In the genomic region with DNA sequence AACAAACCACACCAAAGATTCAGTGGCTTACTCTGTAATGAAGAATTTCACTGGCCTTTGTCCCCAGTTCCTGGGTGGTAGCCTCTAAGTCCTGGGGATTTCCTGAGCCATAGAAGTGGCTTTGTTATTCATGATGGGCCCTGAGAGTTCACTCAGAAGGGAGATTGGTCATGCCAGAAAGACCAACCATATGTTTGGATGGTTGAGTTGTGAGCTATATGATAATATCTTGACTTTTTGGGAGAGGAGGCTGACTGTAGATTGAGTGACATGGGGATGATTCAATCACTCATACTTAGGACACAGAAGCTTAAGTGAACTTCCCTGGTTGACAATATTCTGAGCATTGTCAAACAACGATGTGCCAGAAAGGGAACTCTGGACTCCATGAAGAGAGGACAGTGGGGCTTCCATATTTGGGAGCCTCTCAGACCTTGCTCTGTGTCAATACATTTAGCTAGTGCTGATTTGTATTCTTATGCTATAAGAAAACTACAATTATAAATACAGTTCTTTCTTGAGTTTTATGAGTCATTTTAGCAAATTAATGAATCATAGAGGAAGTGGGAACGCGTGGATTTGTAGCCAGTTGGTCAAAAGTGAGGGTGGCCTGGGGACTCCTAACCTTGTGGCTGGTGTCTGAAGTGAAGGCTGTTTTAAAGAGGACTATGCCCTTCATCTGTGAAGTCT, we compare ENCODE assay signal across 16 cellular contexts.
DNase-seq lines count a peak whose midpoint lies in the region; ATAC-seq, FAIRE-seq and TF ChIP-seq lines count a peak whose summit lies in the region.
"Had no signal": no experiment of that assay in that cellular context is flagged by ENCODE, and none has a peak within 500 bp of the region (broad histone marks: within the 10 kb centered on the region; RNA-seq: fewer than 3 reads in every experiment).

No MANE protein-coding gene starts in this region.

- no peak overlapping the region for H3K4me3 Mint-ChIP-seq in naive thymus-derived CD8-positive, alpha-beta T cell
- H3K4me3 Mint-ChIP-seq: activated CD4-positive, alpha-beta T cell treated with anti-CD3 and anti-CD28 coated beads, Interleukin-2, amount 10 ng/mL, durations not matched to agents 24 days and 14 days had no signal

- TF ChIP-seq CTCF in GM12878 (IDR thresholded peaks at IDR 0.05 in 2 of 3, conservative IDR thresholded peaks at IDR 0.05 in 1 of 3; ENCODE audit: control insufficient read depth in 2 of 3, extremely low read depth in 1 of 3, insufficient read depth in 1 of 3, low read depth in 3 of 3, low read length in 3 of 3): no peak

- no peak overlapping the region for H2BK12ac ChIP-seq in mesenchymal stem cell (ENCODE audit: low read length in 2 of 2)

- H2BK120ac ChIP-seq in mesenchymal stem cell (ENCODE audit: low read depth, low read length): no peak overlapping the region

- BruUV-seq in GM12878 (replicated peaks; lab: Mats Ljungman, UMichigan): no TSS peak

- H3K4me1 ChIP-seq in GM12878 (ENCODE audit: control insufficient read depth, insufficient read depth, low read length) (no peaks in the 10 kb centered on the region), mesenchymal stem cell (ENCODE audit: control insufficient read depth, insufficient read depth, low read depth, low read length) (no peaks in the 10 kb centered on the region)
- H3K4me1 ChIP-seq: BE2C, colonic mucosa had no signal

- CTCF ChIA-PET in GM12878 (lab: Yijun Ruan, JAX): interaction anchor here (1.2 kb wide), 1 partner anchor 16 kb away, joined by 3 read pairs; no protein-coding TSS in a partner anchor

- H3K18ac ChIP-seq in mesenchymal stem cell (ENCODE audit: low read depth in 1 of 2, low read length in 2 of 2): no peak overlapping the region

- no peak for TF ChIP-seq POLR2A in GM12878 (IDR thresholded peaks at IDR 0.05; ENCODE audit: low read depth, low read length)

- no peaks in the 10 kb centered on the region for H3K79me2 ChIP-seq in GM12878 (ENCODE audit: control insufficient read depth, insufficient read depth, low read length)

- no peaks in the 10 kb centered on the region for H4K20me1 ChIP-seq in GM12878 (ENCODE audit: control insufficient read depth, insufficient read depth)

- H2AK5ac ChIP-seq in mesenchymal stem cell (ENCODE audit: low read length, severe bottlenecking): no peak overlapping the region

- RAD21 ChIA-PET in GM12878 (lab: Charles Lee; ENCODE audit: unreplicated experiment): interaction anchor here (0.8 to 2.0 kb wide), 4 partner anchors 15 to 57 kb away, joined by 3 to 7 read pairs (median 6); no protein-coding TSS in a partner anchor

- SMC1A ChIA-PET in GM12878 (lab: Charles Lee; ENCODE audit: uncharacterized antibody, unreplicated experiment): interaction anchor here (0.8 to 3.2 kb wide), 18 partner anchors 11 to 118 kb away, joined by 3 to 19 read pairs (median 3); no protein-coding TSS in a partner anchor

- H3K27me3 Mint-ChIP-seq in naive thymus-derived CD8-positive, alpha-beta T cell: no peaks in the 10 kb centered on the region
- H3K27me3 Mint-ChIP-seq: activated CD4-positive, alpha-beta T cell treated with anti-CD3 and anti-CD28 coated beads, Interleukin-2, amount 10 ng/mL, durations not matched to agents 24 days and 14 days had no signal

- H3K23ac ChIP-seq in mesenchymal stem cell (ENCODE audit: low read length in 2 of 2): no peak overlapping the region

- POLR2A ChIA-PET in GM12878 (lab: Charles Lee): interaction anchor here (0.8 to 2.1 kb wide), 2 partner anchors 15 to 30 kb away, joined by 3 to 10 read pairs; no protein-coding TSS in a partner anchor
- POLR2A ChIA-PET in naive thymus-derived CD8-positive, alpha-beta T cell (lab: Charles Lee): no interaction called here

- H3K27ac ChIP-seq in GM12878 (ENCODE audit: control insufficient read depth, insufficient read depth) (no peak overlapping the region), mesenchymal stem cell (ENCODE audit: low read length, poor library complexity, severe bottlenecking) (peak overlapping the region; percentile 72)
- H3K27ac ChIP-seq: colonic mucosa had no signal

- TF ChIP-seq EP300 in GM12878 (IDR thresholded peaks at IDR 0.05; ENCODE audit: borderline replicate concordance in 1 of 2, control insufficient read depth in 1 of 2, low read depth in 2 of 2, low read length in 2 of 2): peak; percentile 2 to 33; a peak in 1 of 4 replicates

- no peak for FAIRE-seq in GM12878 (lab: Jason Lieb, UNC)

- H3K9me3 Mint-ChIP-seq in naive thymus-derived CD8-positive, alpha-beta T cell: peaks cover 0 to 22% (median 14%) of the 10 kb centered on the region in 9 donors

- no peak overlapping the region for H3K14ac ChIP-seq in mesenchymal stem cell (ENCODE audit: low read length in 2 of 2)

- H3K9ac ChIP-seq in GM12878 (ENCODE audit: control insufficient read depth, insufficient read depth, low read length) (no peak overlapping the region), mesenchymal stem cell (ENCODE audit: low read length) (no peak overlapping the region)

- H4K91ac ChIP-seq in mesenchymal stem cell (ENCODE audit: low read length): no peak overlapping the region

- no peaks in the 10 kb centered on the region for H3K27me3 ChIP-seq in GM12878 (replicated peaks in 1 of 2; ENCODE audit: control insufficient read depth in 2 of 2, insufficient read depth in 2 of 2, low read length in 1 of 2)
- H3K27me3 ChIP-seq in mesenchymal stem cell (ENCODE audit: control insufficient read depth in 1 of 2, insufficient read depth in 1 of 2, low read length in 2 of 2): no peaks in the 10 kb centered on the region
- H3K27me3 ChIP-seq: BE2C, colonic mucosa had no signal

- in situ Hi-C loops in GM12878 (cut with MboI): no loop called here

- H3K4me2 ChIP-seq in GM12878 (ENCODE audit: control insufficient read depth, insufficient read depth) (no peak overlapping the region), mesenchymal stem cell (ENCODE audit: low read length, poor library complexity, severe bottlenecking) (no peak overlapping the region)

- H3K36me3 Mint-ChIP-seq in naive thymus-derived CD8-positive, alpha-beta T cell: peaks cover 0 to 9% (median 3%) of the 10 kb centered on the region in 3 donors

- H3K79me1 ChIP-seq in mesenchymal stem cell (replicated peaks; ENCODE audit: low read length, poor library complexity, severe bottlenecking): no peaks in the 10 kb centered on the region

- no peak overlapping the region for H3K4ac ChIP-seq in mesenchymal stem cell (ENCODE audit: low read depth in 1 of 2, low read length in 2 of 2)

- H3K4me1 Mint-ChIP-seq in naive thymus-derived CD8-positive, alpha-beta T cell: no peaks in the 10 kb centered on the region
- H3K4me1 Mint-ChIP-seq: activated CD4-positive, alpha-beta T cell treated with anti-CD3 and anti-CD28 coated beads, Interleukin-2, amount 10 ng/mL, durations not matched to agents 24 days and 14 days had no signal

- WGBS in GM12878 (ENCODE audit: insufficient coverage, insufficient replicate concordance, low lambda C conversion rate, missing lambda C conversion rate): 19% methylated on average over 3 of the region's 3 CpGs
- 75% methylated on average over 3 of the region's 3 CpGs for WGBS in mesenchymal stem cell

- H3K27ac Mint-ChIP-seq in naive thymus-derived CD8-positive, alpha-beta T cell: no peak overlapping the region
- H3K27ac Mint-ChIP-seq: activated CD4-positive, alpha-beta T cell treated with anti-CD3 and anti-CD28 coated beads, Interleukin-2, amount 10 ng/mL, durations not matched to agents 24 days and 14 days had no signal

- no peak overlapping the region for H3K4me3 ChIP-seq in GM12878
- H3K4me3 ChIP-seq in mesenchymal stem cell (ENCODE audit: insufficient read depth in 1 of 2, low read depth in 1 of 2, low read length in 2 of 2): no peak overlapping the region
- H3K4me3 ChIP-seq: colonic mucosa had no signal

- peak; percentile 88 for ATAC-seq in GM18907 (IDR thresholded peaks at IDR 0.05; ENCODE audit: unreplicated experiment)
- ATAC-seq in GM12878: peak; percentile 92
- ATAC-seq in naive thymus-derived CD8-positive, alpha-beta T cell: no peak
- ATAC-seq: Panc1 had no signal

- H2AFZ ChIP-seq in GM12878 (ENCODE audit: control insufficient read depth, low read depth, low read length) (no peak overlapping the region), mesenchymal stem cell (ENCODE audit: low read depth, low read length) (no peak overlapping the region)

- intact Hi-C loops in GM12878 (cut with micrococcal nuclease; ENCODE audit: unreplicated experiment): no loop called here

- peak; percentile 57 for DNase-seq in NOMO-1 treated with DMSO at 0.1 percent for 48 hours (lab: John Stamatoyannopoulos, UW; ENCODE audit: unreplicated experiment)
- DNase-seq in GM12878 (ENCODE audit: low read depth, low spot score): no peak
- DNase-seq in mesenchymal stem cell: no peak
- no peak for DNase-seq in GM03348 (ENCODE audit: low spot score)
- no peak for DNase-seq in SHP77 (lab: John Stamatoyannopoulos, UW)
- DNase-seq in naive thymus-derived CD8-positive, alpha-beta T cell: no peak
- no peak for DNase-seq in stimulated activated naive CD4-positive, alpha-beta T cell (lab: John Stamatoyannopoulos, UW)
- DNase-seq: activated CD4-positive, alpha-beta T cell treated with anti-CD3 and anti-CD28 coated beads, Interleukin-2, amount 10 ng/mL, durations not matched to agents 24 days and 14 days; activated T-cell treated with anti-CD3 and anti-CD28 coated beads, Interleukin-2, amount 50 U/mL, for 48 hours; BE2C; colonic mucosa; NCI-H1436 treated with DMSO at 0.1 percent for 48 hours; NCI-H226; T-helper 2 cell had no signal

- H3K9me3 ChIP-seq in GM12878 (replicated peaks; ENCODE audit: control insufficient read depth, insufficient read depth, low read length) (no peaks in the 10 kb centered on the region; the same call in 2 of the 3 replicates), mesenchymal stem cell (ENCODE audit: control insufficient read depth, low read length) (peaks cover 7% of the 10 kb centered on the region)
- H3K9me3 ChIP-seq: BE2C, colonic mucosa had no signal

- no peak for TF ChIP-seq RAD21 in GM12878 (IDR thresholded peaks at IDR 0.05; ENCODE audit: insufficient read depth, low read depth, low read length)

- H3K36me3 ChIP-seq in GM12878 (ENCODE audit: control insufficient read depth in 2 of 2, insufficient read depth in 2 of 2, low read length in 1 of 2): no peaks in the 10 kb centered on the region
- H3K36me3 ChIP-seq in mesenchymal stem cell (ENCODE audit: control insufficient read depth in 1 of 2, insufficient read depth in 2 of 2, low read depth in 1 of 2, low read length in 2 of 2): no peaks in the 10 kb centered on the region
- H3K36me3 ChIP-seq: BE2C, colonic mucosa had no signal

- no peak overlapping the region for H2BK5ac ChIP-seq in mesenchymal stem cell (ENCODE audit: low read depth, low read length, poor library complexity, severe bottlenecking)

- H2BK15ac ChIP-seq in mesenchymal stem cell (ENCODE audit: low read depth, poor library complexity, severe bottlenecking): no peak overlapping the region

- no peak overlapping the region for H4K8ac ChIP-seq in mesenchymal stem cell (ENCODE audit: low read length)

TF ChIP-seq in GM12878, 131 proteins besides CTCF, POLR2A, EP300 and RAD21 (continues in another document):
- TF ChIP-seq, protein P1, sequence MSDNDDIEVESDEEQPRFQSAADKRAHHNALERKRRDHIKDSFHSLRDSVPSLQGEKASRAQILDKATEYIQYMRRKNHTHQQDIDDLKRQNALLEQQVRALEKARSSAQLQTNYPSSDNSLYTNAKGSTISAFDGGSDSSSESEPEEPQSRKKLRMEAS (IDR thresholded peaks at IDR 0.05; ENCODE audit: low read depth, low read length): no peak
- TF ChIP-seq EED (IDR thresholded peaks at IDR 0.05; ENCODE audit: low read depth) (no peak), MTA2 (IDR thresholded peaks at IDR 0.05; ENCODE audit: low read depth) (peak; percentile 47)

Comparison
In these comparisons a context has a peak if more than half of its experiments do, and no peak if none do; other contexts are left out.
1. ATAC-seq: peak in GM18907 (single experiment) and GM12878 (single experiment); none in naive thymus-derived CD8-positive, alpha-beta T cell (0 of 2).